Comparison of ENCODE assay signal across 3 cellular contexts in genomic region chr5:2857837-2858236, GRCh38.
TF ChIP-seq lines count a peak whose summit lies in the region.

No MANE protein-coding gene starts in this region.

TF ChIP-seq in GM23338, 12 proteins besides CTCF, POLR2A, EP300 and RAD21 (continues in another document):
- TF ChIP-seq ZNF462 (CRISPR knock-in tag; IDR thresholded peaks at IDR 0.05) (no peak), ZNF331 (CRISPR knock-in tag; IDR thresholded peaks at IDR 0.05; ENCODE audit: low read depth) (no peak)

TF ChIP-seq in H1, 55 proteins besides CTCF, POLR2A, EP300 and RAD21 (continues in another document):
- TF ChIP-seq ASH2L (IDR thresholded peaks at IDR 0.05; ENCODE audit: low read length) (no peak), NANOG (IDR thresholded peaks at IDR 0.05; ENCODE audit: insufficient read depth, low read depth, low read length, poor library complexity, severe bottlenecking) (no peak), PHF8 (conservative IDR thresholded peaks at IDR 0.05; ENCODE audit: low read depth, low read length) (no peak), CHD7 (IDR thresholded peaks at IDR 0.05; ENCODE audit: insufficient replicate concordance, low read length) (no peak), SP1 (IDR thresholded peaks at IDR 0.05; ENCODE audit: low read depth, low read length) (no peak), RXRA (IDR thresholded peaks at IDR 0.05; ENCODE audit: insufficient read depth, low read depth, low read length) (no peak), TAF1 (IDR thresholded peaks at IDR 0.05; ENCODE audit: low read depth, low read length) (no peak), E2F6 (IDR thresholded peaks at IDR 0.05) (no peak), ATF2 (IDR thresholded peaks at IDR 0.05; ENCODE audit: low read length) (no peak), KDM1A (IDR thresholded peaks at IDR 0.05; ENCODE audit: borderline replicate concordance, low read length) (no peak), GABPA (IDR thresholded peaks at IDR 0.05; ENCODE audit: borderline replicate concordance, insufficient read depth, low read length) (no peak), CEBPB (IDR thresholded peaks at IDR 0.05; ENCODE audit: low read depth, low read length) (no peak), EZH2 (IDR thresholded peaks at IDR 0.05; ENCODE audit: low read depth, low read length, severe bottlenecking) (no peak), EGR1 (IDR thresholded peaks at IDR 0.05; ENCODE audit: borderline replicate concordance, low read depth, low read length) (no peak)

TF ChIP-seq in GM12891, 5 proteins besides CTCF, POLR2A, EP300 and RAD21:
- no peak for TF ChIP-seq POLR2AphosphoS5 (IDR thresholded peaks at IDR 0.05; ENCODE audit: low read depth, low read length)
- no peak for TF ChIP-seq TAF1 (IDR thresholded peaks at IDR 0.05; ENCODE audit: low read depth, low read length)
- TF ChIP-seq SPI1 (IDR thresholded peaks at IDR 0.05; ENCODE audit: low read depth, low read length): no peak
- no peak for TF ChIP-seq PAX5 (IDR thresholded peaks at IDR 0.05; ENCODE audit: insufficient read depth, low read length, severe bottlenecking)
- no peak for TF ChIP-seq POU2F2 (IDR thresholded peaks at IDR 0.05; ENCODE audit: low read depth, low read length)
